18 cellular contexts compared by ENCODE assay signal in genomic region chr14:54172114-54172513, GRCh38.
"Had no signal": no experiment of that assay in that cellular context is flagged by ENCODE, and none has a peak within 500 bp of the region (broad histone marks: within the 10 kb centered on the region; RNA-seq: fewer than 3 reads in every experiment).

No MANE protein-coding gene starts in this region.

- H3K27ac ChIP-seq: VCaP had no signal

- DNase-seq: activated CD4-positive, alpha-beta memory T cell treated with anti-CD3 and anti-CD28 coated beads for 36 hours; activated CD4-positive, alpha-beta T cell treated with anti-CD3 and anti-CD28 coated beads, Interleukin-2, amount 10 ng/mL, durations not matched to agents 7 days and 5 days; activated CD4-positive, CD25-positive, alpha-beta regulatory T cell; activated CD8-positive, alpha-beta memory T cell treated with anti-CD3 and anti-CD28 coated beads, Interleukin-2, amount 50 U/mL, for 4 hours; activated gamma-delta T cell treated with Interleukin-2 at 50 U/mL for 16 hours; activated naive CD4-positive, alpha-beta T cell treated with anti-CD3 and anti-CD28 coated beads, Interleukin-2, amount 10 ng/mL, durations not matched to agents 7 days and 5 days; activated T-cell treated with anti-CD3 and anti-CD28 coated beads, Interleukin-2, amount 50 U/mL, for 72 hours; aorta; Karpas-422; NCI-H1105 treated with DMSO at 0.1 percent for 48 hours; NCI-H1436 treated with DMSO at 0.1 percent for 48 hours; NCI-H187 treated with DMSO at 0.1 percent for 48 hours; NCI-H2081 treated with DMSO at 0.1 percent for 48 hours; NCI-H524; SIG-M5; T1000 had no signal

- ATAC-seq: PC-3 had no signal
